In the genomic region with DNA sequence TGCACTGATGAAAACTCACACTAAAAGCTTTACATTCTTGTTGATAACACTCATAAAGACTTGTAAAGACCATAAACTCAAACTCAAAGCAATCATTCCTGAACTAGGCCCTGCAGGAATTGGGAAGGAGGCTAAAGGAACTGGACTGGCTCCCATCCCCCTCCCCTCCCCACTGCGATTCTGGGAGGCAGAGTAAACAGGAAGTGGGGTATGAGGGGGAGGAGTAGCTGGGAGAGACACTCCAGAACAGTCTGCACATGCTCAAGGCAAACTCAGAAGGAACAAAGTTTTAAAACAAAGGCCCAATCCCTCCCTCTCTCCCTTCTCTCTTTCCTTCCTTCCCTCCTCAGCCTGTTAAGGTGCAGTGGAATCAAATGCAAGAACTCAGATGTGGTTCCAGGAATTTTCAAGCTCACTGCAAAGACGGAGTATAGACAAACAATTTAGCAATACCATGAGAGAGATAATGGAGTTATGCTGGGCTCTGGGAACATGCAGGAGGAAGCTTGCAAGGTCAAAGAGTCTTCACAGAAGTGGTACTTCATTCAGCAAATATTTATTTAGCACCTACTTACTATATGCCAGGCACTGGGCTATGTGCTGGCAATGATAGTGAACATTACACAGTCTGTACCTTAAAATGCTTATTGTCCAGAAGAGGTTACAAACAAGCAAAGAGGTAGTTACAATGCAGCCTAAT, we compare ENCODE assay signal across 8 cellular contexts. TPM values are rescaled to one million over a fixed set of nuclear protein-coding genes. Genes with fewer than 3 reads are reported as not detected.
A peak's percentile ranks its signal among the peaks of the same experiment; 100 is the strongest.
DNase-seq lines count a peak whose midpoint lies in the region; ATAC-seq and TF ChIP-seq lines count a peak whose summit lies in the region.

No MANE protein-coding gene starts in this region.

- intact Hi-C loops in MCF 10A (cut with micrococcal nuclease), result no loop called here

- H3K36me3 ChIP-seq in HEK293 (ENCODE audit: control insufficient read depth in 2 of 2, insufficient read depth in 1 of 2, low read length in 2 of 2) (no peaks in the 10 kb centered on the region), mesodermal cell (ENCODE audit: control insufficient read depth, insufficient read depth, low read length) (no peaks in the 10 kb centered on the region)

- TF ChIP-seq CTCF in HEK293 (tag by site-specific recombination; IDR thresholded peaks at IDR 0.05), result no peak
- TF ChIP-seq CTCF in MCF 10A (IDR thresholded peaks at IDR 0.05; ENCODE audit: unreplicated experiment), result no peak

- no peaks in the 10 kb centered on the region for H3K4me1 ChIP-seq in HEK293 (ENCODE audit: control insufficient read depth, insufficient read depth, low read length)
- peaks cover 10% of the 10 kb centered on the region for H3K4me1 ChIP-seq in mesodermal cell (ENCODE audit: control insufficient read depth, insufficient read depth, low read length, poor library complexity, severe bottlenecking)

- H3K4me3 Mint-ChIP-seq in MCF 10A (ENCODE audit: unreplicated experiment), result no peak overlapping the region

- no peaks in the 10 kb centered on the region for H3K9me3 Mint-ChIP-seq in MCF 10A (ENCODE audit: unreplicated experiment)

- CTCF ChIA-PET in HEK293 (lab: Yijun Ruan, JAX) (interaction anchor here (0.6 to 0.7 kb wide), 2 partner anchors 332 to 1418 kb away, joined by 3 to 4 read pairs; no protein-coding TSS in a partner anchor), MCF 10A (lab: Yijun Ruan, JAX) (no interaction called here)

- H3K27ac Mint-ChIP-seq in MCF 10A (ENCODE audit: low read depth, unreplicated experiment), result no peak overlapping the region

- H3K27ac ChIP-seq in HEK293 (ENCODE audit: extremely low read depth, low read depth, low read length) (no peak overlapping the region), mesodermal cell (ENCODE audit: low read depth, low read length, severe bottlenecking) (peak overlapping the region; percentile 32)

- H3K9me3 ChIP-seq in HEK293 (ENCODE audit: control insufficient read depth, insufficient read depth, low read depth, low read length), result no peaks in the 10 kb centered on the region
- peaks cover 5% of the 10 kb centered on the region for H3K9me3 ChIP-seq in mesodermal cell (ENCODE audit: control insufficient read depth, low read length)

- peak; percentile 44 for DNase-seq in Ammon's horn (ENCODE audit: low spot score)
- peak; percentile 27 for DNase-seq in MCF 10A (ENCODE audit: unreplicated experiment)
- DNase-seq in stimulated activated CD4-positive, alpha-beta T cell treated with anti-CD3 and anti-CD28 coated beads, Interleukin-12 subunit alpha, Interleukin-12 subunit beta, amount 100 ng/mL, for 4 hours, result no peak
- DNase-seq in NCI-H1930 (lab: John Stamatoyannopoulos, UW), result no peak
- DNase-seq in stimulated activated CD4-positive, alpha-beta T cell treated with anti-CD3 and anti-CD28 coated beads, Interleukin-4, amount 100 ng/mL, for 4 hours, result no peak

- POLR2A ChIA-PET in HEK293 (lab: Yijun Ruan, JAX) (interaction anchor here (0.7 to 1.5 kb wide), 3 partner anchors 10 to 870 kb away, joined by 3 read pairs; partner anchors contain the start of gene MID1IP1), MCF 10A (lab: Yijun Ruan, JAX) (interaction anchor here (0.7 to 2.2 kb wide), 5 partner anchors 11 to 65 kb away, joined by 3 to 7 read pairs (median 4); partner anchors contain the start of gene MID1IP1)

- no CpG with 5 or more reads among the region's 2 CpGs for WGBS in mesodermal cell (ENCODE audit: insufficient coverage in 2 of 2), 2 experiments

- H3K4me3 ChIP-seq in HEK293 (ENCODE audit: low read depth, low read length), result no peak overlapping the region
- no peak overlapping the region for H3K4me3 ChIP-seq in mesodermal cell (ENCODE audit: extremely low read depth, insufficient read depth, low read length, poor library complexity, severe bottlenecking)

- ATAC-seq in HG02763 (IDR thresholded peaks at IDR 0.05; ENCODE audit: unreplicated experiment), result no peak

- H3K4me1 Mint-ChIP-seq in MCF 10A (ENCODE audit: insufficient read depth, unreplicated experiment), result peaks cover 10% of the 10 kb centered on the region

- no peaks in the 10 kb centered on the region for H3K36me3 Mint-ChIP-seq in MCF 10A (ENCODE audit: insufficient read depth, unreplicated experiment)

- BruUV-seq in MCF 10A (replicated peaks; lab: Mats Ljungman, UMichigan), result no TSS peak

- H3K27me3 Mint-ChIP-seq in MCF 10A (ENCODE audit: insufficient read depth, unreplicated experiment), result no peaks in the 10 kb centered on the region

TF ChIP-seq in HEK293, 187 proteins besides CTCF, POLR2A, EP300 and RAD21:
- TF ChIP-seq GLIS1 (tag by site-specific recombination; IDR thresholded peaks at IDR 0.05), result peak; percentile 66
- TF ChIP-seq INSM2 (tag by site-specific recombination; IDR thresholded peaks at IDR 0.05), result no peak
- TF ChIP-seq, protein P1, sequence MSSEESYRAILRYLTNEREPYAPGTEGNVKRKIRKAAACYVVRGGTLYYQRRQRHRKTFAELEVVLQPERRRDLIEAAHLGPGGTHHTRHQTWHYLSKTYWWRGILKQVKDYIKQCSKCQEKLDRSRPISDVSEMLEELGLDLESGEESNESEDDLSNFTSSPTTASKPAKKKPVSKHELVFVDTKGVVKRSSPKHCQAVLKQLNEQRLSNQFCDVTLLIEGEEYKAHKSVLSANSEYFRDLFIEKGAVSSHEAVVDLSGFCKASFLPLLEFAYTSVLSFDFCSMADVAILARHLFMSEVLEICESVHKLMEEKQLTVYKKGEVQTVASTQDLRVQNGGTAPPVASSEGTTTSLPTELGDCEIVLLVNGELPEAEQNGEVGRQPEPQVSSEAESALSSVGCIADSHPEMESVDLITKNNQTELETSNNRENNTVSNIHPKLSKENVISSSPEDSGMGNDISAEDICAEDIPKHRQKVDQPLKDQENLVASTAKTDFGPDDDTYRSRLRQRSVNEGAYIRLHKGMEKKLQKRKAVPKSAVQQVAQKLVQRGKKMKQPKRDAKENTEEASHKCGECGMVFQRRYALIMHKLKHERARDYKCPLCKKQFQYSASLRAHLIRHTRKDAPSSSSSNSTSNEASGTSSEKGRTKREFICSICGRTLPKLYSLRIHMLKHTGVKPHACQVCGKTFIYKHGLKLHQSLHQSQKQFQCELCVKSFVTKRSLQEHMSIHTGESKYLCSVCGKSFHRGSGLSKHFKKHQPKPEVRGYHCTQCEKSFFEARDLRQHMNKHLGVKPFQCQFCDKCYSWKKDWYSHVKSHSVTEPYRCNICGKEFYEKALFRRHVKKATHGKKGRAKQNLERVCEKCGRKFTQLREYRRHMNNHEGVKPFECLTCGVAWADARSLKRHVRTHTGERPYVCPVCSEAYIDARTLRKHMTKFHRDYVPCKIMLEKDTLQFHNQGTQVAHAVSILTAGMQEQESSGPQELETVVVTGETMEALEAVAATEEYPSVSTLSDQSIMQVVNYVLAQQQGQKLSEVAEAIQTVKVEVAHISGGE (tag by site-specific recombination; conservative IDR thresholded peaks at IDR 0.05; ENCODE audit: low read depth), result no peak

RNA-seq across cellular contexts. Expression of gene MID1IP1, which starts 15.9 kb away (rescaled TPM):
- total RNA-seq in MCF 10A (2022), result 52.4 and 52.9 TPM in 2 replicates
- 46.5 TPM for polyA plus RNA-seq in mesodermal cell (2013, experiment 1 of 2)
- polyA plus RNA-seq in mesodermal cell (2013, experiment 2 of 2), result 44.2 TPM

Comparison
In these comparisons a context has a peak if more than half of its experiments do, and no peak if none do; other contexts are left out.
1. DNase-seq: peak in Ammon's horn (single experiment) and MCF 10A (single experiment); none in stimulated activated CD4-positive, alpha-beta T cell treated with anti-CD3 and anti-CD28 coated beads, Interleukin-12 subunit alpha, Interleukin-12 subunit beta, amount 100 ng/mL, for 4 hours (single experiment), NCI-H1930 (0 of 2) and stimulated activated CD4-positive, alpha-beta T cell treated with anti-CD3 and anti-CD28 coated beads, Interleukin-4, amount 100 ng/mL, for 4 hours (0 of 2).